21 cellular contexts compared by ENCODE assay signal in genomic region chr2:75342504-75343175, GRCh38.
A peak's percentile ranks its signal among the peaks of the same experiment; 100 is the strongest.
DNase-seq lines count a peak whose midpoint lies in the region; ATAC-seq and TF ChIP-seq lines count a peak whose summit lies in the region.
"Had no signal": no experiment of that assay in that cellular context is flagged by ENCODE, and none has a peak within 500 bp of the region (broad histone marks: within the 10 kb centered on the region; RNA-seq: fewer than 3 reads in every experiment).

No MANE protein-coding gene starts in this region.

- no peak overlapping the region for H3K27ac Mint-ChIP-seq in T-helper 2 cell treated with Interferon-gamma antibody and Interleukin-4, amounts not matched to agents 5 μg/mL and 100 μg/mL, for 36 hours
- H3K27ac Mint-ChIP-seq: activated naive CD4-positive, alpha-beta T cell treated with anti-CD3 and anti-CD28 coated beads for 36 hours; CD4-positive, CD25-positive, alpha-beta regulatory T cell; HFFc6; T-helper 1 cell treated with Interleukin-12 subunit alpha and Interleukin-12 subunit beta and Interleukin-4 antibody, amounts not matched to agents 30 μg/mL and 1 μg/mL, for 36 hours had no signal

- H3K4me1 Mint-ChIP-seq in T-helper 2 cell treated with Interferon-gamma antibody and Interleukin-4, amounts not matched to agents 5 μg/mL and 100 μg/mL, for 36 hours (ENCODE audit: low read depth), result no peaks in the 10 kb centered on the region
- H3K4me1 Mint-ChIP-seq: CD4-positive, CD25-positive, alpha-beta regulatory T cell had no signal

- no peaks in the 10 kb centered on the region for H3K27me3 ChIP-seq in right atrium auricular region
- H3K27me3 ChIP-seq in sigmoid colon, result no peaks in the 10 kb centered on the region

- TF ChIP-seq CTCF in GM13977 (IDR thresholded peaks at IDR 0.05; ENCODE audit: extremely low read depth, insufficient read depth, missing control alignments) (no peak), right atrium auricular region (IDR thresholded peaks at IDR 0.05) (no peak), sigmoid colon (IDR thresholded peaks at IDR 0.05) (no peak)

- intact Hi-C loops in sigmoid colon (cut with DNase I), result no loop called here

- H3K36me3 ChIP-seq in right atrium auricular region, result no peaks in the 10 kb centered on the region
- H3K36me3 ChIP-seq in sigmoid colon, result no peaks in the 10 kb centered on the region

- TF ChIP-seq EP300 in sigmoid colon (IDR thresholded peaks at IDR 0.05), result no peak

- H3K27me3 Mint-ChIP-seq in T-helper 2 cell treated with Interferon-gamma antibody and Interleukin-4, amounts not matched to agents 5 μg/mL and 100 μg/mL, for 36 hours (ENCODE audit: low read depth), result no peaks in the 10 kb centered on the region

- H3K9me3 ChIP-seq in right atrium auricular region (no peaks in the 10 kb centered on the region), sigmoid colon (no peaks in the 10 kb centered on the region)

- peak; percentile 71 for ATAC-seq in GM19328 (IDR thresholded peaks at IDR 0.05; ENCODE audit: unreplicated experiment)
- ATAC-seq in HG02678 (IDR thresholded peaks at IDR 0.05; ENCODE audit: unreplicated experiment), result peak; percentile 70
- ATAC-seq in HG03354 (IDR thresholded peaks at IDR 0.05; ENCODE audit: poor library complexity, severe bottlenecking, unreplicated experiment), result peak; percentile 66

- H3K27ac ChIP-seq in right atrium auricular region, result no peak overlapping the region
- no peak overlapping the region for H3K27ac ChIP-seq in sigmoid colon
- H3K27ac ChIP-seq: KMS-11, parathyroid adenoma had no signal

- DNase-seq in GM13977 (ENCODE audit: low spot score), result peak; percentile 6
- DNase-seq in NCI-H2081 (lab: John Stamatoyannopoulos, UW), result no peak
- DNase-seq in right atrium auricular region (ENCODE audit: low spot score), result no peak
- DNase-seq in T-helper 2 cell treated with Interferon-gamma antibody and Interleukin-4, amounts not matched to agents 5 μg/mL and 100 μg/mL, for 36 hours (ENCODE audit: low spot score), result no peak
- no peak for DNase-seq in sigmoid colon
- DNase-seq: activated CD4-positive, alpha-beta T cell treated with anti-CD3 and anti-CD28 coated beads for 1 hour; activated CD8-positive, alpha-beta memory T cell treated with anti-CD3 and anti-CD28 coated beads, Interleukin-2, amount 50 U/mL, for 4 hours; activated naive CD4-positive, alpha-beta T cell treated with anti-CD3 and anti-CD28 coated beads for 36 hours; CD4-positive, CD25-positive, alpha-beta regulatory T cell; DMS79; foreskin melanocyte; HFFc6; NCI-H226; Right ventricle myocardium superior; stimulated activated naive CD4-positive, alpha-beta T cell had no signal

- 83 to 87% methylated on average over 1 of the region's 1 CpG for WGBS in sigmoid colon, 2 donors

- H3K4me3 Mint-ChIP-seq in T-helper 2 cell treated with Interferon-gamma antibody and Interleukin-4, amounts not matched to agents 5 μg/mL and 100 μg/mL, for 36 hours, result no peak overlapping the region
- H3K4me3 Mint-ChIP-seq: activated naive CD4-positive, alpha-beta T cell treated with anti-CD3 and anti-CD28 coated beads for 36 hours; CD4-positive, CD25-positive, alpha-beta regulatory T cell; HFFc6; T-helper 1 cell treated with Interleukin-12 subunit alpha and Interleukin-12 subunit beta and Interleukin-4 antibody, amounts not matched to agents 30 μg/mL and 1 μg/mL, for 36 hours had no signal

- H3K36me3 Mint-ChIP-seq in T-helper 2 cell treated with Interferon-gamma antibody and Interleukin-4, amounts not matched to agents 5 μg/mL and 100 μg/mL, for 36 hours (ENCODE audit: low read depth), result no peaks in the 10 kb centered on the region
- H3K36me3 Mint-ChIP-seq: CD4-positive, CD25-positive, alpha-beta regulatory T cell had no signal

- TF ChIP-seq POLR2A in sigmoid colon (IDR thresholded peaks at IDR 0.05), result no peak

- H3K9me3 Mint-ChIP-seq in T-helper 2 cell treated with Interferon-gamma antibody and Interleukin-4, amounts not matched to agents 5 μg/mL and 100 μg/mL, for 36 hours, result no peaks in the 10 kb centered on the region
- H3K9me3 Mint-ChIP-seq: activated naive CD4-positive, alpha-beta T cell treated with anti-CD3 and anti-CD28 coated beads for 36 hours; HFFc6; T-helper 1 cell treated with Interleukin-12 subunit alpha and Interleukin-12 subunit beta and Interleukin-4 antibody, amounts not matched to agents 30 μg/mL and 1 μg/mL, for 36 hours had no signal

- no peak overlapping the region for H3K4me3 ChIP-seq in right atrium auricular region
- H3K4me3 ChIP-seq in sigmoid colon, result no peak overlapping the region

- H3K4me1 ChIP-seq in right atrium auricular region (no peaks in the 10 kb centered on the region), sigmoid colon (no peaks in the 10 kb centered on the region)
- H3K4me1 ChIP-seq: parathyroid adenoma had no signal

- in situ Hi-C loops in GM13977 (cut with MboI; ENCODE audit: low pct_unique_long_range_greater_than_20kb, low sequenced_read_pairs, unreplicated experiment), result no loop called here
